ENCODE assay signal across 8 cellular contexts in the genomic region with DNA sequence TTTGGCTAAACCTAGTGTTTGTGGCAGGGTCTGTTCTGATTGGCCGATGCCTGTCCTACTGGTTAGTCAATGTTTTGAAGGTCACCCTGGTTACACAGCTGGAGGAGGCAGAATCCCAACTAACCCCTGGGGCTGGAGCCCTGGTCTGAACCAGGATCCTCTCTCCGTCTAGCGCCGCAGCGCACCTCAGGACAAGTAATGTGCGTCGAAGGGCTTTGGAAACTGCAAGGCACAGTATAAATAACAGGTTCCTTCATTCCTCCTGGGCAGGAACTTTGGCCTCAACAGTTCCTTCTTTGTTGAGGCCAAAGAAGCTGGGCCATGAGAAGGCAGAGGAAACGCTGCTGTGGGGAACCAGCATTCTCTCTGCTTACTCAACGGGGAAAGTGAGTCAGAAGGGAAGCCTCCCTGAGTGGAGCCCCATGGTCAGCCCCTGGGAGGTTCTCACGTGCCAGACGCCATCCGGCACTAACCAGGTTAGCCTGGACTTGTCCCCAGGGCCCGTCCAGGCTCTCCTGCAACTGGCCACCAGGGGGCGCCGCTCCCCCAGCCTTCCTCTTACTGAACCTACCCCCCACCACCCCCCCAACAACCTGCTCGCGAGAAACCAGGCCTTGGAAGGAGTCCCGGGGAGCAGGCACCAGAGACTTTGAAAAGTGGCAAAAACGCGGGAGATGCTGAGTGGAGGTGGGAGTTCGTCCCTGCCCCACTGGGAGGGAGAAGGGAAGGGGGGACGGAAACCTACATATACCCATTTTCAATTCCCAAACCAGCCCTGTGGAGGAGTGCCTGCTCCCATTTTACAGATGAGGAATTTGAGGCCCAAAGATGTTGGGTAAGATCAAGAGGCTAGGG. TPM values are rescaled to one million over a fixed set of nuclear protein-coding genes. Genes with fewer than 3 reads are reported as not detected.
DNase-seq lines count a peak whose midpoint lies in the region; ATAC-seq and TF ChIP-seq lines count a peak whose summit lies in the region.

No MANE protein-coding gene starts in this region.

- CTCF ChIA-PET in activated CD8-positive, alpha-beta T cell treated with anti-CD3 and anti-CD28 coated beads for 36 hours (lab: Charles Lee): interaction anchor here (0.6 to 10.1 kb wide), 39 partner anchors 8 to 173 kb away, joined by 3 to 236 read pairs (median 3); a partner anchor contains a TSS

- H3K36me3 ChIP-seq in BLaER1: no peaks in the 10 kb centered on the region

- H3K36me3 Mint-ChIP-seq in activated CD8-positive, alpha-beta T cell treated with anti-CD3 and anti-CD28 coated beads for 36 hours (ENCODE audit: low read depth): no peaks in the 10 kb centered on the region
- H3K36me3 Mint-ChIP-seq in memory B cell: no peaks in the 10 kb centered on the region

- no peaks in the 10 kb centered on the region for H3K9me3 Mint-ChIP-seq in activated CD8-positive, alpha-beta T cell treated with anti-CD3 and anti-CD28 coated beads for 36 hours
- no peaks in the 10 kb centered on the region for H3K9me3 Mint-ChIP-seq in memory B cell

- peak overlapping the region; percentile 97 for H3K27ac Mint-ChIP-seq in activated CD8-positive, alpha-beta T cell treated with anti-CD3 and anti-CD28 coated beads for 36 hours
- H3K27ac Mint-ChIP-seq in memory B cell: peak overlapping the region; percentile 97

- H3K27me3 ChIP-seq in BLaER1: no peaks in the 10 kb centered on the region

- H3K27ac ChIP-seq in BLaER1: peak overlapping the region; percentile 100

- intact Hi-C loops in activated CD8-positive, alpha-beta T cell treated with anti-CD3 and anti-CD28 coated beads for 36 hours (cut with micrococcal nuclease): loop anchor here (2.0 to 5.0 kb wide), 3 partner anchors 62 to 170 kb away; a partner anchor contains a TSS

- H3K4me2 ChIP-seq in BLaER1: peak overlapping the region; percentile 89

- H3K4me1 ChIP-seq in BLaER1: peaks cover 86% of the 10 kb centered on the region

- TF ChIP-seq POLR2A in GM19193 (IDR thresholded peaks at IDR 0.05; ENCODE audit: extremely low read depth, insufficient read depth, insufficient read length): peak; percentile 9

- H3K4me3 Mint-ChIP-seq in activated CD8-positive, alpha-beta T cell treated with anti-CD3 and anti-CD28 coated beads for 36 hours: peak overlapping the region; percentile 87
- peak overlapping the region; percentile 87 for H3K4me3 Mint-ChIP-seq in memory B cell

- ATAC-seq in HG03469 (IDR thresholded peaks at IDR 0.05; ENCODE audit: unreplicated experiment): peak; percentile 33
- ATAC-seq in activated CD8-positive, alpha-beta T cell treated with anti-CD3 and anti-CD28 coated beads for 36 hours: peak; percentile 55
- ATAC-seq in memory B cell (ENCODE audit: low read depth): peak; percentile 44

- peak overlapping the region; percentile 98 for H3K9ac ChIP-seq in BLaER1

- no peaks in the 10 kb centered on the region for H3K27me3 Mint-ChIP-seq in activated CD8-positive, alpha-beta T cell treated with anti-CD3 and anti-CD28 coated beads for 36 hours
- H3K27me3 Mint-ChIP-seq in memory B cell: no peaks in the 10 kb centered on the region

- peak overlapping the region; percentile 66; the same call in 1 of the 2 replicates for H3K4me3 ChIP-seq in BLaER1

- H4K20me1 ChIP-seq in BLaER1: no peaks in the 10 kb centered on the region

- POLR2A ChIA-PET in activated CD8-positive, alpha-beta T cell treated with anti-CD3 and anti-CD28 coated beads for 36 hours (lab: Charles Lee): interaction anchor here (0.6 to 10.0 kb wide), 19 partner anchors 8 to 836 kb away, joined by 3 to 166 read pairs (median 10); a partner anchor contains a TSS

- no peaks in the 10 kb centered on the region for H3K9me3 ChIP-seq in BLaER1

- peaks cover 46% of the 10 kb centered on the region for H3K4me1 Mint-ChIP-seq in activated CD8-positive, alpha-beta T cell treated with anti-CD3 and anti-CD28 coated beads for 36 hours (ENCODE audit: low read depth)
- peaks cover 26% of the 10 kb centered on the region for H3K4me1 Mint-ChIP-seq in memory B cell

- TF ChIP-seq CTCF in activated CD8-positive, alpha-beta T cell treated with anti-CD3 and anti-CD28 coated beads for 36 hours (IDR thresholded peaks at IDR 0.05): peak; percentile 71

- DNase-seq in NCI-H82 treated with DMSO at 0.1 percent for 48 hours (lab: John Stamatoyannopoulos, UW; ENCODE audit: unreplicated experiment) (peak; percentile 57), ecto neural progenitor cell (ENCODE audit: low spot score) (peak; percentile 94), memory B cell (ENCODE audit: low spot score in 2 of 2) (peak; percentile 93 to 94)
- peak; percentile 99 for DNase-seq in activated CD8-positive, alpha-beta T cell treated with anti-CD3 and anti-CD28 coated beads for 36 hours
- DNase-seq in stimulated activated CD8-positive, alpha-beta memory T cell treated with anti-CD3 and anti-CD28 coated beads, Interleukin-12 subunit alpha, Interleukin-12 subunit beta, amount 100 ng/mL, for 1 hour (ENCODE audit: low read depth): peak; percentile 83

RNA-seq across cellular contexts. Expression of a gene that starts 19.8 kb away (rescaled TPM):
- not detected for total RNA-seq in activated CD8-positive, alpha-beta T cell treated with anti-CD3 and anti-CD28 coated beads for 36 hours

Comparison
In these comparisons a context has a peak if more than half of its experiments do, and no peak if none do; other contexts are left out.
1. Peak in every context shown above with its lines: DNase-seq, ATAC-seq, H3K4me3 ChIP-seq and H3K27ac ChIP-seq.